In genomic region chr13:24680258-24680920, GRCh38 we compare ENCODE assay signal across 8 cellular contexts. TPM values are rescaled to one million over a fixed set of nuclear protein-coding genes. Genes with fewer than 3 reads are reported as not detected.
DNase-seq lines count a peak whose midpoint lies in the region; ATAC-seq and TF ChIP-seq lines count a peak whose summit lies in the region.

TSS of gene ATP12A (plus strand) at chr13:24680408. CDS start at chr13:24680744, 336 bp downstream.

- H3K4me1 ChIP-seq in cardiac muscle cell (ENCODE audit: low read depth): no peaks in the 10 kb centered on the region
- H3K4me1 ChIP-seq in right atrium auricular region: peaks cover 0 to 17% of the 10 kb centered on the region in 2 donors
- peaks cover 4% of the 10 kb centered on the region; the same call in 1 of the 2 replicates for H3K4me1 ChIP-seq in iPS DF 6.9 (ENCODE audit: control insufficient read depth, insufficient read depth, low read length)

- H3K27ac ChIP-seq in cardiac muscle cell: no peak within 1 kb of the TSS
- no peak within 1 kb of the TSS for H3K27ac ChIP-seq in right atrium auricular region
- no peak within 1 kb of the TSS for H3K27ac ChIP-seq in iPS DF 6.9 (ENCODE audit: low read length)

- H3K4me3 ChIP-seq in cardiac muscle cell (peak within 1 kb of the TSS; percentile 45), right atrium auricular region (peak within 1 kb of the TSS in 1 of 2 donors; percentile 48), iPS DF 6.9 (ENCODE audit: low read length) (peak within 1 kb of the TSS; percentile 81)

- H3K9me3 ChIP-seq in cardiac muscle cell (ENCODE audit: low read depth) (no peaks in the 10 kb centered on the region), right atrium auricular region (no peaks in the 10 kb centered on the region), iPS DF 6.9 (ENCODE audit: control insufficient read depth, insufficient read depth, low read length) (no peaks in the 10 kb centered on the region)

- no CpG with 5 or more reads among the region's 75 CpGs for WGBS in iPS DF 6.9 (ENCODE audit: insufficient coverage, insufficient read length)

- peak in 1 of 2 donors; percentile 49 for DNase-seq in cardiac muscle cell (ENCODE audit: low read depth in 1 of 2, low spot score in 1 of 2)
- DNase-seq in right atrium auricular region (ENCODE audit: low spot score): no peak
- DNase-seq in activated T-helper 1 cell treated with Interleukin-2 at 50 U/mL for 16 hours (ENCODE audit: low read depth): peak; percentile 12
- DNase-seq in iPS DF 6.9 (ENCODE audit: low read depth, low spot score): no peak
- peak; percentile 31 to 50 for DNase-seq in stimulated activated CD4-positive, alpha-beta T cell treated with anti-CD3 and anti-CD28 coated beads, Interleukin-2, amount 100 ng/mL, for 24 hours
- DNase-seq in pons (ENCODE audit: low spot score): no peak

- TF ChIP-seq CTCF in cardiac muscle cell (IDR thresholded peaks at IDR 0.05; ENCODE audit: low read depth, low read length) (no peak), right atrium auricular region (IDR thresholded peaks at IDR 0.05) (no peak)

- H3K36me3 ChIP-seq in cardiac muscle cell (no peaks in the 10 kb centered on the region), right atrium auricular region (no peaks in the 10 kb centered on the region), iPS DF 6.9 (ENCODE audit: control insufficient read depth, insufficient read depth, low read length) (no peaks in the 10 kb centered on the region)

- ATAC-seq in GM21737 (IDR thresholded peaks at IDR 0.05; ENCODE audit: unreplicated experiment) (no peak), GM18858 (IDR thresholded peaks at IDR 0.05; ENCODE audit: unreplicated experiment) (no peak)

- peaks cover 45% of the 10 kb centered on the region for H3K27me3 ChIP-seq in cardiac muscle cell
- peaks cover 3 to 15% of the 10 kb centered on the region in 2 donors for H3K27me3 ChIP-seq in right atrium auricular region
- peaks cover 5% of the 10 kb centered on the region; the same call in 1 of the 2 replicates for H3K27me3 ChIP-seq in iPS DF 6.9 (ENCODE audit: control insufficient read depth, insufficient read depth, low read length)

RNA-seq across cellular contexts. Expression of gene ATP12A, which starts in this region (rescaled TPM):
- total RNA-seq in cardiac muscle cell (not detected in 2 replicates), right atrium auricular region (not detected)
- polyA plus RNA-seq in cardiac muscle cell: not detected in 2 replicates

Comparison
In these comparisons a context has a peak if more than half of its experiments do, and no peak if none do; other contexts are left out.
1. DNase-seq: peak in activated T-helper 1 cell treated with Interleukin-2 at 50 U/mL for 16 hours (single experiment) and stimulated activated CD4-positive, alpha-beta T cell treated with anti-CD3 and anti-CD28 coated beads, Interleukin-2, amount 100 ng/mL, for 24 hours (2 of 2); none in right atrium auricular region (single experiment), iPS DF 6.9 (single experiment) and pons (single experiment).